In genomic region chr17:7186241-7186640, GRCh38 we compare ENCODE assay signal across 1 cellular context.
TF ChIP-seq lines count a peak whose summit lies in the region.

No MANE protein-coding gene starts in this region.

TF ChIP-seq in SK-N-SH, 30 proteins besides CTCF, POLR2A, EP300 and RAD21 (continued from another document):
- TF ChIP-seq, protein P1, sequence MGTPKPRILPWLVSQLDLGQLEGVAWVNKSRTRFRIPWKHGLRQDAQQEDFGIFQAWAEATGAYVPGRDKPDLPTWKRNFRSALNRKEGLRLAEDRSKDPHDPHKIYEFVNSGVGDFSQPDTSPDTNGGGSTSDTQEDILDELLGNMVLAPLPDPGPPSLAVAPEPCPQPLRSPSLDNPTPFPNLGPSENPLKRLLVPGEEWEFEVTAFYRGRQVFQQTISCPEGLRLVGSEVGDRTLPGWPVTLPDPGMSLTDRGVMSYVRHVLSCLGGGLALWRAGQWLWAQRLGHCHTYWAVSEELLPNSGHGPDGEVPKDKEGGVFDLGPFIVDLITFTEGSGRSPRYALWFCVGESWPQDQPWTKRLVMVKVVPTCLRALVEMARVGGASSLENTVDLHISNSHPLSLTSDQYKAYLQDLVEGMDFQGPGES (IDR thresholded peaks at IDR 0.05; ENCODE audit: low read depth, low read length) = no peak
TF ChIP-seq in SK-N-SH: peak in this region for 0.
